Comparison of ENCODE assay signal across 8 cellular contexts in genomic region chr5:141330299-141331080, GRCh38. TPM values are rescaled to one million over a fixed set of nuclear protein-coding genes. Genes with fewer than 3 reads are reported as not detected.
DNase-seq lines count a peak whose midpoint lies in the region; ATAC-seq and TF ChIP-seq lines count a peak whose summit lies in the region.

Gene PCDHGA1 (plus strand): TSS chr5:141330514.

- peak within 1 kb of the TSS; percentile 75 for H3K4me2 ChIP-seq in skeletal muscle satellite cell (ENCODE audit: low read length)

- no peaks in the 10 kb centered on the region for H3K4me1 ChIP-seq in skeletal muscle satellite cell (ENCODE audit: control insufficient read depth, insufficient read depth, low read length)

- H3K4me3 ChIP-seq in BJ (ENCODE audit: low read depth, low read length), result peak within 1 kb of the TSS; percentile 44
- peak within 1 kb of the TSS; percentile 60 for H3K4me3 ChIP-seq in skeletal muscle satellite cell (ENCODE audit: low read length)

- ATAC-seq in GM19438 (IDR thresholded peaks at IDR 0.05; ENCODE audit: low read depth, unreplicated experiment) (peak; percentile 74), HG02759 (IDR thresholded peaks at IDR 0.05; ENCODE audit: unreplicated experiment) (no peak), GM21447 (IDR thresholded peaks at IDR 0.05; ENCODE audit: unreplicated experiment) (no peak)

- peaks cover 7% of the 10 kb centered on the region for H3K9me3 ChIP-seq in skeletal muscle satellite cell (replicated peaks; ENCODE audit: low read length)

- peak within 1 kb of the TSS; percentile 67 for H3K9ac ChIP-seq in skeletal muscle satellite cell (ENCODE audit: low read depth, low read length)

- DNase-seq in BJ (ENCODE audit: low read depth) (no peak), NCI-H774 (lab: John Stamatoyannopoulos, UW) (peak; percentile 15), dedifferentiated amniotic fluid mesenchymal stem cell (ENCODE audit: extremely low spot score) (peak; percentile 31)
- DNase-seq in activated CD8-positive, alpha-beta memory T cell treated with anti-CD3 and anti-CD28 coated beads, Interleukin-2, amount 50 U/mL, for 48 hours, result no peak

- H3K27me3 ChIP-seq in BJ (ENCODE audit: control insufficient read depth, insufficient read depth, low read length), result peaks cover 5% of the 10 kb centered on the region; the same call in 1 of the 2 replicates
- H3K27me3 ChIP-seq in skeletal muscle satellite cell (ENCODE audit: control insufficient read depth, insufficient read depth, low read length), result no peaks in the 10 kb centered on the region

- H3K36me3 ChIP-seq in BJ (ENCODE audit: control insufficient read depth, insufficient read depth, low read length) (no peaks in the 10 kb centered on the region), skeletal muscle satellite cell (ENCODE audit: insufficient read depth, low read length) (no peaks in the 10 kb centered on the region)

- peak; percentile 75 for TF ChIP-seq CTCF in BJ (IDR thresholded peaks at IDR 0.05; ENCODE audit: insufficient read depth, low read depth, low read length)

- CTCF ChIA-PET in BJ (lab: Yijun Ruan, JAX), result interaction anchor here (0.6 to 11.7 kb wide), 18 partner anchors 8 to 236 kb away, joined by 3 to 85 read pairs (median 7); partner anchors contain the start of genes PCDHB6, PCDHGA10, PCDHGA2 and PCDHGA3

- POLR2A ChIA-PET in BJ (lab: Charles Lee), result interaction anchor here (0.6 to 0.7 kb wide), 2 partner anchors 10 to 227 kb away, joined by 3 to 14 read pairs; partner anchors contain the start of gene TAF7

RNA-seq across cellular contexts. Expression of gene PCDHGA1, which starts in this region (rescaled TPM):
- 1.8 and 1.9 TPM in 2 replicates for polyA plus RNA-seq in BJ (2011; rRNA removed)
- 1.4 and 1.8 TPM in 2 replicates for polyA minus RNA-seq in BJ (2011; rRNA and poly(A)+ RNA removed)
- total RNA-seq in skeletal muscle satellite cell (2012; rRNA removed), result 0.25 and 0.44 TPM in 2 replicates

Comparison
In these comparisons a context has a peak if more than half of its experiments do, and no peak if none do; other contexts are left out.
1. DNase-seq: peak in NCI-H774 (single experiment) and dedifferentiated amniotic fluid mesenchymal stem cell (single experiment); none in BJ (single experiment) and activated CD8-positive, alpha-beta memory T cell treated with anti-CD3 and anti-CD28 coated beads, Interleukin-2, amount 50 U/mL, for 48 hours (single experiment).